In genomic region chr15:89335289-89336041, GRCh38 we compare ENCODE assay signal across 8 cellular contexts. TPM values are rescaled to one million over a fixed set of nuclear protein-coding genes. Genes with fewer than 3 reads are reported as not detected.
A peak's percentile ranks its signal among the peaks of the same experiment; 100 is the strongest.
DNase-seq lines count a peak whose midpoint lies in the region; ATAC-seq and TF ChIP-seq lines count a peak whose summit lies in the region.

No MANE protein-coding gene starts in this region.

- CTCF ChIA-PET in A673 (lab: Charles Lee), result interaction anchor here (1.2 kb wide), 2 partner anchors 23 to 129 kb away, joined by 3 to 6 read pairs; no protein-coding TSS in a partner anchor

- peak overlapping the region; percentile 86 for H3K4me2 ChIP-seq in MM.1S (ENCODE audit: low read depth, low read length)

- H3K27ac ChIP-seq in A673 (ENCODE audit: low read depth, low read length, poor library complexity, severe bottlenecking), result no peak overlapping the region
- H3K27ac ChIP-seq in MM.1S (ENCODE audit: low read length), result peak overlapping the region; percentile 70; the same call in 1 of the 2 replicates
- peak overlapping the region; percentile 25 to 39 for H3K27ac ChIP-seq in testis

- H3K9me2 ChIP-seq in MM.1S (replicated peaks; ENCODE audit: insufficient read depth, low read length), result no peaks in the 10 kb centered on the region

- H3F3A ChIP-seq in MM.1S (ENCODE audit: insufficient read depth, low read length), result peaks cover 15% of the 10 kb centered on the region

- in situ Hi-C loops in astrocyte of the cerebellum (cut with HindIII; ENCODE audit: low sequenced_read_pairs), result no loop called here

- BruUV-seq in A673 (replicated peaks; lab: Mats Ljungman, UMichigan), result no TSS peak

- H3K9me3 ChIP-seq in A673 (ENCODE audit: low read depth, low read length, poor library complexity, severe bottlenecking) (no peaks in the 10 kb centered on the region), MM.1S (replicated peaks; ENCODE audit: insufficient read depth, low read length) (no peaks in the 10 kb centered on the region), testis (no peaks in the 10 kb centered on the region)

- H3K36me3 ChIP-seq in A673 (ENCODE audit: insufficient read depth, low read length, poor library complexity, severe bottlenecking) (peaks cover 30% of the 10 kb centered on the region), MM.1S (replicated peaks; ENCODE audit: insufficient read depth, low read length) (peaks cover 24% of the 10 kb centered on the region), testis (ENCODE audit: low read depth, missing control alignments) (no peaks in the 10 kb centered on the region)

- H4K20me1 ChIP-seq in MM.1S (ENCODE audit: insufficient read depth, low read length), result peaks cover 9% of the 10 kb centered on the region

- TF ChIP-seq POLR2A in testis (IDR thresholded peaks at IDR 0.05), result no peak

- DNase-seq in A673 (ENCODE audit: low spot score) (no peak), MM.1S (no peak), astrocyte of the cerebellum (ENCODE audit: low read depth) (peak; percentile 6), left colon (peak; percentile 35 to 56), testis (peak; percentile 50), kidney tubule cell (ENCODE audit: low spot score) (no peak), putamen (ENCODE audit: low spot score) (no peak)

- 8 to 10% methylated on average over 16 to 41 of the region's 41 CpGs for WGBS in testis, 2 donors

- intact Hi-C loops in A673 (cut with micrococcal nuclease; ENCODE audit: unreplicated experiment) (loop anchor here (5.0 kb wide), 1 partner anchor 242 kb away; the partner anchor contains the start of gene TICRR), left colon (cut with DNase I, micrococcal nuclease) (no loop called here), testis (cut with DNase I; ENCODE audit: low total_unique reads) (no loop called here)

- TF ChIP-seq CTCF in A673 (conservative IDR thresholded peaks at IDR 0.05; ENCODE audit: low read depth, low read length) (no peak), MM.1S (IDR thresholded peaks at IDR 0.05; ENCODE audit: low read length) (no peak), astrocyte of the cerebellum (IDR thresholded peaks at IDR 0.05; ENCODE audit: low read depth, low read length, missing control alignments) (no peak), testis (IDR thresholded peaks at IDR 0.05) (no peak)

- peaks cover 32% of the 10 kb centered on the region for H3K4me1 ChIP-seq in A673 (ENCODE audit: insufficient read depth, low read length, poor library complexity, severe bottlenecking)
- peaks cover 30% of the 10 kb centered on the region for H3K4me1 ChIP-seq in MM.1S (ENCODE audit: low read length)
- H3K4me1 ChIP-seq in testis, result peaks cover 30% of the 10 kb centered on the region

- ATAC-seq in GM18907 (IDR thresholded peaks at IDR 0.05; ENCODE audit: unreplicated experiment), result peak; percentile 28
- no peak for ATAC-seq in left colon

- POLR2A ChIA-PET in A673 (lab: Charles Lee; ENCODE audit: low non-redundant PET), result interaction anchor here (0.8 kb wide), 1 partner anchor 15 kb away, joined by 4 read pairs; no protein-coding TSS in a partner anchor

- peaks cover 38% of the 10 kb centered on the region for H3K79me2 ChIP-seq in MM.1S (ENCODE audit: low read length)

- H2AFZ ChIP-seq in MM.1S (ENCODE audit: low read length), result peak overlapping the region; percentile 84

- no peaks in the 10 kb centered on the region for H3K27me3 ChIP-seq in A673 (replicated peaks; ENCODE audit: insufficient read depth, low read depth, low read length, poor library complexity)
- no peaks in the 10 kb centered on the region for H3K27me3 ChIP-seq in MM.1S (replicated peaks; ENCODE audit: insufficient read depth, low read length)
- no peaks in the 10 kb centered on the region for H3K27me3 ChIP-seq in testis

- H3K4me3 ChIP-seq in A673 (ENCODE audit: low read depth, low read length, poor library complexity, severe bottlenecking) (peak overlapping the region; percentile 78), MM.1S (ENCODE audit: low read length) (peak overlapping the region; percentile 66), astrocyte of the cerebellum (ENCODE audit: low read depth, low read length) (peak overlapping the region; percentile 82), testis (peak overlapping the region; percentile 50 to 90)

- H3K9ac ChIP-seq in MM.1S (ENCODE audit: low read length), result peak overlapping the region; percentile 49

RNA-seq across cellular contexts. Expression of gene POLG, which starts 0.8 kb away (rescaled TPM):
- total RNA-seq in A673 (2021) (63.5 and 166 TPM in 2 replicates), left colon (10 to 100 TPM; 70.3 to 71.0 TPM), testis (10 to 100 TPM; 65.2 to 73.3 TPM)
- polyA plus RNA-seq in testis (ENCODE audit: insufficient read depth, low read depth, low replicate concordance), result 31.6 TPM

Comparison
In these comparisons a context has a peak if more than half of its experiments do, and no peak if none do; other contexts are left out.
1. DNase-seq: peak in astrocyte of the cerebellum (single experiment), left colon (2 of 2) and testis (single experiment); none in A673 (single experiment), MM.1S (single experiment), kidney tubule cell (single experiment) and putamen (single experiment).
2. Peak in every context shown above with its lines, with median percentiles within 50 percentile points of each other: H3K4me3 ChIP-seq.